Comparison of ENCODE assay signal across 16 cellular contexts in genomic region chr15:78306176-78306774, GRCh38. TPM values are rescaled to one million over a fixed set of nuclear protein-coding genes. Genes with fewer than 3 reads are reported as not detected.
DNase-seq lines count a peak whose midpoint lies in the region; ATAC-seq, FAIRE-seq and TF ChIP-seq lines count a peak whose summit lies in the region.
"Had no signal": no experiment of that assay in that cellular context is flagged by ENCODE, and none has a peak within 500 bp of the region (broad histone marks: within the 10 kb centered on the region; RNA-seq: fewer than 3 reads in every experiment).

No MANE protein-coding gene starts in this region.

- 0 out of 2 replicates have a peak overlapping the region, but pooled peaks have one; percentile 5 for H3K23ac ChIP-seq in IMR-90 (ENCODE audit: low read depth, low read length)

- WGBS in IMR-90 (ENCODE audit: extremely low coverage in 2 of 2, insufficient read length in 1 of 2), 2 experiments = 82% methylated on average over 3 of the region's 3 CpGs; no CpG with 5 or more reads in 1 of the 2 experiments
- 4% methylated on average over 3 of the region's 3 CpGs for WGBS in K562 (ENCODE audit: insufficient coverage, low coverage, missing lambda C conversion rate)

- H3K27me3 ChIP-seq in AG04450 (ENCODE audit: control insufficient read depth, insufficient read depth, low read length) = peaks cover 3% of the 10 kb centered on the region
- H3K27me3 ChIP-seq in IMR-90 (ENCODE audit: control insufficient read depth, insufficient read depth, low read length) = peaks cover 2% of the 10 kb centered on the region; the same call in 1 of the 2 replicates
- H3K27me3 ChIP-seq in K562 (ENCODE audit: control insufficient read depth in 2 of 2, insufficient read depth in 2 of 2, low read length in 2 of 2) = no peaks in the 10 kb centered on the region
- peaks cover 59% of the 10 kb centered on the region for H3K27me3 ChIP-seq in left ventricle myocardium inferior (ENCODE audit: low read depth)
- H3K27me3 ChIP-seq: foreskin keratinocyte had no signal

- peak; percentile 27 for DNase-seq in AG04450 (ENCODE audit: low read depth, low spot score)
- peak; percentile 76 for DNase-seq in IMR-90
- peak; percentile 68 to 86 (median 72) for DNase-seq in K562 (ENCODE audit: extremely low read depth in 1 of 4, low spot score in 3 of 4)
- peak; percentile 51 for DNase-seq in kidney glomerular epithelial cell (lab: John Stamatoyannopoulos, UW)
- DNase-seq in type B pancreatic cell (ENCODE audit: extremely low spot score, unreplicated experiment) = no peak
- DNase-seq in left ventricle myocardium inferior = no peak
- DNase-seq: activated CD4-positive, alpha-beta T cell treated with anti-CD3 and anti-CD28 coated beads, Interleukin-2, amount 10 ng/mL, durations not matched to agents 7 days and 5 days; central memory CD4-positive, alpha-beta T cell; Kasumi-1; NCI-H2081 treated with DMSO at 0.1 percent for 48 hours; T-helper 17 cell had no signal

- H3K9ac ChIP-seq in IMR-90 (ENCODE audit: low read depth, low read length) (peak overlapping the region; percentile 20), K562 (ENCODE audit: insufficient read depth in 1 of 2, low read depth in 2 of 2, low read length in 2 of 2) (peak overlapping the region; percentile 55 to 87)

- peak overlapping the region; percentile 6; the same call in 1 of the 3 replicates for H2BK15ac ChIP-seq in IMR-90 (ENCODE audit: low read depth, low read length)

- H3K4ac ChIP-seq in IMR-90 (ENCODE audit: low read depth, low read length) = peak overlapping the region; percentile 30; the same call in 1 of the 2 replicates

- H3K79me2 ChIP-seq in K562 (ENCODE audit: control insufficient read depth, insufficient read depth, low read length) = no peaks in the 10 kb centered on the region; the same call in 1 of the 3 replicates

- H3K56ac ChIP-seq in IMR-90 (ENCODE audit: extremely low read depth, insufficient read depth, low read length) = no peak overlapping the region

- peak overlapping the region; percentile 5; the same call in 1 of the 2 replicates for H2BK20ac ChIP-seq in IMR-90 (ENCODE audit: low read depth, low read length)

- H3K18ac ChIP-seq in IMR-90 (ENCODE audit: low read depth, low read length) = peak overlapping the region; percentile 51; the same call in 1 of the 2 replicates

- H3K4me1 Mint-ChIP-seq in type B pancreatic cell (ENCODE audit: unreplicated experiment) = peaks cover 17% of the 10 kb centered on the region
- H3K4me1 Mint-ChIP-seq: T-helper 17 cell had no signal

- intact Hi-C loops in IMR-90 (cut with micrococcal nuclease) = no loop called here
- intact Hi-C loops in K562 (cut with micrococcal nuclease) = loop anchor here (5.0 kb wide), 1 partner anchor 311 kb away; no protein-coding TSS in a partner anchor
- intact Hi-C loops in left ventricle myocardium inferior (cut with micrococcal nuclease) = loop anchor here (5.0 kb wide), 1 partner anchor 116 kb away; no protein-coding TSS in a partner anchor

- H2AFZ ChIP-seq in IMR-90 (replicated peaks; ENCODE audit: low read length, poor library complexity) (peak overlapping the region; percentile 80), K562 (ENCODE audit: low read depth, low read length) (peak overlapping the region; percentile 75)

- peak overlapping the region; percentile 85 for H4K91ac ChIP-seq in IMR-90 (ENCODE audit: insufficient read depth, low read depth, low read length)

- TF ChIP-seq RAD21 in IMR-90 (IDR thresholded peaks at IDR 0.05; ENCODE audit: low read length) (no peak), K562 (CRISPR knock-in tag; conservative IDR thresholded peaks at IDR 0.05 in 1 of 2, IDR thresholded peaks at IDR 0.05 in 1 of 2) (no peak)

- TF ChIP-seq CTCF in AG04450 (IDR thresholded peaks at IDR 0.05; ENCODE audit: low read depth, low read length) = no peak
- TF ChIP-seq CTCF in IMR-90 (conservative IDR thresholded peaks at IDR 0.05; ENCODE audit: low read depth, low read length) = no peak
- no peak for TF ChIP-seq CTCF in K562 (IDR thresholded peaks at IDR 0.05 in 2 of 3, conservative IDR thresholded peaks at IDR 0.05 in 1 of 3; ENCODE audit: insufficient read depth in 2 of 3, low read depth in 1 of 3, low read length in 3 of 3)
- no peak for TF ChIP-seq CTCF in type B pancreatic cell (conservative IDR thresholded peaks at IDR 0.05)
- no peak for TF ChIP-seq CTCF in left ventricle myocardium inferior (IDR thresholded peaks at IDR 0.05; ENCODE audit: borderline replicate concordance)

- dilution Hi-C loops in IMR-90 (cut with HindIII; ENCODE audit: low sequenced_read_pairs, unreplicated experiment) = no loop called here

- no peak overlapping the region for H3K4me3 Mint-ChIP-seq in type B pancreatic cell
- H3K4me3 Mint-ChIP-seq: activated CD4-positive, alpha-beta T cell treated with anti-CD3 and anti-CD28 coated beads, Interleukin-2, amount 10 ng/mL, durations not matched to agents 7 days and 5 days; T-helper 17 cell had no signal

- H4K20me1 ChIP-seq in IMR-90 (ENCODE audit: insufficient read depth, low read length) = no peaks in the 10 kb centered on the region
- no peaks in the 10 kb centered on the region for H4K20me1 ChIP-seq in K562 (replicated peaks; ENCODE audit: control insufficient read depth, insufficient read depth, low read length)

- peak; percentile 71 for TF ChIP-seq EP300 in K562 (IDR thresholded peaks at IDR 0.05; ENCODE audit: low read length)

- H3K4me1 ChIP-seq in IMR-90 (ENCODE audit: control insufficient read depth, insufficient read depth, low read length) (peaks cover 6% of the 10 kb centered on the region), K562 (replicated peaks in 1 of 2; ENCODE audit: control insufficient read depth in 2 of 2, insufficient read depth in 2 of 2, low read length in 2 of 2) (peaks cover 40 to 46% of the 10 kb centered on the region in 2 experiments), left ventricle myocardium inferior (no peaks in the 10 kb centered on the region)
- H3K4me1 ChIP-seq: foreskin keratinocyte had no signal

- peak overlapping the region; percentile 75 for H2AK9ac ChIP-seq in IMR-90 (replicated peaks; ENCODE audit: low read depth, low read length, poor library complexity)

- H2BK120ac ChIP-seq in IMR-90 (ENCODE audit: low read depth, low read length) = peak overlapping the region; percentile 83

- TF ChIP-seq POLR2A in IMR-90 (IDR thresholded peaks at IDR 0.05; ENCODE audit: low read depth, low read length) = no peak
- peak; percentile 58 for TF ChIP-seq POLR2A in K562 (conservative IDR thresholded peaks at IDR 0.05)

- peak overlapping the region; percentile 68 for H3K14ac ChIP-seq in IMR-90 (replicated peaks; ENCODE audit: low read depth, low read length)

- H3K79me1 ChIP-seq in IMR-90 (ENCODE audit: low read depth in 1 of 2, low read length in 2 of 2) = no peaks in the 10 kb centered on the region

- H2BK5ac ChIP-seq in IMR-90 (ENCODE audit: low read depth, low read length, poor library complexity, severe bottlenecking) = peak overlapping the region; percentile 61

- POLR2A ChIA-PET in AG04450 (lab: Yijun Ruan, JAX) (interaction anchor here (0.6 kb wide), 2 partner anchors 24 to 132 kb away, joined by 3 read pairs; partner anchors contain the start of gene IREB2), IMR-90 (lab: Charles Lee; ENCODE audit: unreplicated experiment) (no interaction called here), K562 (lab: Yijun Ruan, JAX) (interaction anchor here (0.6 to 1.9 kb wide), 5 partner anchors 12 to 1113 kb away, joined by 3 to 6 read pairs (median 3); partner anchors contain the start of gene PSMA4)

- no peaks in the 10 kb centered on the region for H3K36me3 Mint-ChIP-seq in type B pancreatic cell

- BruUV-seq in IMR-90 (replicated peaks; lab: Mats Ljungman, UMichigan) (no TSS peak), K562 (replicated peaks; lab: Mats Ljungman, UMichigan) (no TSS peak)

- CTCF ChIA-PET in AG04450 (lab: Charles Lee) (interaction anchor here (0.7 to 9.1 kb wide), 4 partner anchors 98 to 121 kb away, joined by 3 to 112 read pairs (median 32); no protein-coding TSS in a partner anchor), IMR-90 (lab: Yijun Ruan, JAX) (interaction anchor here (0.7 kb wide), 1 partner anchor 123 kb away, joined by 4 read pairs; no protein-coding TSS in a partner anchor), K562 (lab: Yijun Ruan, JAX; ENCODE audit: low intra/inter-chr PET ratio) (no interaction called here)

- H3K27ac ChIP-seq in AG04450 (ENCODE audit: low read depth, low read length) (peak overlapping the region; percentile 39), IMR-90 (ENCODE audit: insufficient read depth, low read length) (peak overlapping the region; percentile 39), K562 (ENCODE audit: extremely low read depth, low read depth, low read length) (peak overlapping the region; percentile 67), left ventricle myocardium inferior (replicated peaks) (no peak overlapping the region)
- H3K27ac ChIP-seq: foreskin keratinocyte had no signal

- H3K4me2 ChIP-seq in IMR-90 (ENCODE audit: low read depth, low read length) = peak overlapping the region; percentile 23; the same call in 1 of the 2 replicates
- H3K4me2 ChIP-seq in K562 (ENCODE audit: insufficient read depth, low read length) = peak overlapping the region; percentile 67

- peaks cover 7% of the 10 kb centered on the region; the same call in 1 of the 2 replicates for H3K9me3 ChIP-seq in AG04450 (ENCODE audit: control insufficient read depth, insufficient read depth, low read length)
- H3K9me3 ChIP-seq in IMR-90 (ENCODE audit: control insufficient read depth, insufficient read depth, low read length) = no peaks in the 10 kb centered on the region
- no peaks in the 10 kb centered on the region for H3K9me3 ChIP-seq in K562 (replicated peaks; ENCODE audit: control insufficient read depth, insufficient read depth, low read depth, low read length)
- no peaks in the 10 kb centered on the region for H3K9me3 ChIP-seq in left ventricle myocardium inferior (replicated peaks)

- peak; percentile 95 for FAIRE-seq in K562 (lab: Jason Lieb, UNC)

- H3K4me3 ChIP-seq in AG04450 (ENCODE audit: low read depth, low read length) (no peak overlapping the region), IMR-90 (ENCODE audit: insufficient read depth, low read depth, low read length) (no peak overlapping the region), K562 (no peak overlapping the region), left ventricle myocardium inferior (no peak overlapping the region)

- peak; percentile 85 for ATAC-seq in IMR-90 (ENCODE audit: low read depth)
- ATAC-seq in K562 = peak; percentile 10; the same call in 2 of the 3 replicates
- no peak for ATAC-seq in GM21786 (IDR thresholded peaks at IDR 0.05; ENCODE audit: unreplicated experiment)
- ATAC-seq in GM18517 (IDR thresholded peaks at IDR 0.05; ENCODE audit: unreplicated experiment) = no peak
- ATAC-seq: foreskin keratinocyte, T-helper 17 cell had no signal

- peak overlapping the region; percentile 75 for H4K5ac ChIP-seq in IMR-90 (ENCODE audit: low read depth, low read length)

- H2AK5ac ChIP-seq in IMR-90 (ENCODE audit: low read depth, low read length) = peak overlapping the region; percentile 60

- H3K27me3 Mint-ChIP-seq in type B pancreatic cell = peaks cover 6% of the 10 kb centered on the region

- H3K9me1 ChIP-seq in IMR-90 (ENCODE audit: insufficient read depth, low read length) = no peaks in the 10 kb centered on the region
- H3K9me1 ChIP-seq in K562 (ENCODE audit: control insufficient read depth, insufficient read depth, low read length) = no peaks in the 10 kb centered on the region

- in situ Hi-C loops in IMR-90 (cut with MboI; ENCODE audit: low sequenced_read_pairs) = no loop called here
- in situ Hi-C loops in K562 (cut with MboI) = no loop called here

- H3K36me3 ChIP-seq in IMR-90 (ENCODE audit: control insufficient read depth, insufficient read depth, low read length) (no peaks in the 10 kb centered on the region), K562 (ENCODE audit: control insufficient read depth, insufficient read depth, low read length) (no peaks in the 10 kb centered on the region), left ventricle myocardium inferior (no peaks in the 10 kb centered on the region)

- no peaks in the 10 kb centered on the region for H3K9me3 Mint-ChIP-seq in type B pancreatic cell
- H3K9me3 Mint-ChIP-seq: activated CD4-positive, alpha-beta T cell treated with anti-CD3 and anti-CD28 coated beads, Interleukin-2, amount 10 ng/mL, durations not matched to agents 7 days and 5 days; activated T-helper 2 cell treated with anti-CD3 and anti-CD28 coated beads, Interferon-gamma antibody, Interleukin-2, Interleukin-4, amounts not matched to agents 10 μg/mL and 5 μg/mL and 100 μg/mL, durations not matched to agents 14 hours and 24 hours and 36 hours had no signal

- no peak overlapping the region for H3K27ac Mint-ChIP-seq in type B pancreatic cell
- H3K27ac Mint-ChIP-seq: activated CD4-positive, alpha-beta T cell treated with anti-CD3 and anti-CD28 coated beads, Interleukin-2, amount 10 ng/mL, durations not matched to agents 7 days and 5 days; activated T-helper 2 cell treated with anti-CD3 and anti-CD28 coated beads, Interferon-gamma antibody, Interleukin-2, Interleukin-4, amounts not matched to agents 10 μg/mL and 5 μg/mL and 100 μg/mL, durations not matched to agents 14 hours and 24 hours and 36 hours; T-helper 17 cell had no signal

- peak overlapping the region; percentile 72 to 86 for H4K8ac ChIP-seq in IMR-90 (ENCODE audit: low read depth in 2 of 2, low read length in 2 of 2)

RNA-seq across cellular contexts. Expression of gene SKIC8, which starts 6.9 kb away (rescaled TPM):
- polyA plus RNA-seq in AG04450 (2011; rRNA removed) (78.1 and 92.0 TPM in 2 replicates), IMR-90 (2012; rRNA removed) (69.9 and 72.2 TPM in 2 replicates), K562 (2011; rRNA removed) (158 and 224 TPM in 2 replicates), K562 (2014; fragmentation: Illumina TruSeq; extraction: Trizol) (124 and 127 TPM in 2 replicates), K562 (2014; fragmentation: Nextera tagmentation; extraction: Ambion mirVana) (100 to 1,000 TPM; 352 to 389 TPM), K562 (2014; rRNA removed) (140 and 168 TPM in 2 replicates)
- 38.9 and 39.7 TPM in 2 replicates for polyA minus RNA-seq in AG04450 (2011; rRNA and poly(A)+ RNA removed)
- total RNA-seq in IMR-90 (2012; rRNA removed) (102 and 124 TPM in 2 replicates), K562 (2014; rRNA removed) (99.3 and 118 TPM in 2 replicates), K562 (2014; rRNA removed; fragmentation: Illumina TruSeq; extraction: Trizol) (139 and 146 TPM in 2 replicates), K562 (2015; rRNA removed; fragmentation: Illumina TruSeq; extraction: Trizol) (152 and 164 TPM in 2 replicates), K562 (2021) (79.5 and 87.3 TPM in 2 replicates), type B pancreatic cell (ENCODE audit: low replicate concordance) (43.6 and 54.4 TPM in 2 replicates), left ventricle myocardium inferior (24.6 TPM)
- polyA plus RNA-seq in IMR-90 (2012; cell fraction: cytosol; rRNA removed) = 36.8 and 57.4 TPM in 2 replicates
- polyA plus RNA-seq in IMR-90 (2012; cell fraction: nucleus; rRNA removed; ENCODE audit: low replicate concordance) = 19.0 and 72.0 TPM in 2 replicates
- 61.2 and 107 TPM in 2 replicates for total RNA-seq in K562 (2011; cell fraction: chromatin; rRNA removed; ENCODE audit: low replicate concordance)
- 40.1 and 43.9 TPM in 2 replicates for total RNA-seq in K562 (2011; cell fraction: nucleolus; rRNA removed)
- 76.0 and 92.8 TPM in 2 replicates for total RNA-seq in K562 (2011; cell fraction: nucleoplasm; rRNA removed)
- polyA plus RNA-seq in K562 (2011; cell fraction: cytosol; rRNA removed) = 108 and 162 TPM in 2 replicates
- polyA plus RNA-seq in K562 (2011; cell fraction: nucleus; rRNA removed) = 96.8 and 114 TPM in 2 replicates
- 60.8 and 135 TPM in 2 replicates for polyA plus RNA-seq in K562 (2012)
- 124 and 180 TPM in 2 replicates for polyA minus RNA-seq in K562 (2011; rRNA and poly(A)+ RNA removed)
- 51.6 and 80.3 TPM in 2 replicates for polyA minus RNA-seq in K562 (2011; cell fraction: cytosol; rRNA and poly(A)+ RNA removed)
- polyA minus RNA-seq in K562 (2011; cell fraction: nucleus; rRNA and poly(A)+ RNA removed) = 30.0 and 50.1 TPM in 2 replicates

RNA-seq across cellular contexts. Expression of gene CRABP1, which starts 33.9 kb away (rescaled TPM):
- not detected in 2 replicates for polyA plus RNA-seq in AG04450 (2011; rRNA removed)
- not detected in 2 replicates for polyA minus RNA-seq in AG04450 (2011; rRNA and poly(A)+ RNA removed)
- total RNA-seq in IMR-90 (2012; rRNA removed) = not detected in 2 replicates
- not detected in 2 replicates for polyA plus RNA-seq in IMR-90 (2012; rRNA removed)
- not detected in 2 replicates for polyA plus RNA-seq in IMR-90 (2012; cell fraction: cytosol; rRNA removed)
- polyA plus RNA-seq in IMR-90 (2012; cell fraction: nucleus; rRNA removed; ENCODE audit: low replicate concordance) = not detected in 2 replicates
- not detected in 2 replicates for total RNA-seq in K562 (2011; cell fraction: chromatin; rRNA removed; ENCODE audit: low replicate concordance)
- not detected in 2 replicates for total RNA-seq in K562 (2011; cell fraction: nucleolus; rRNA removed)
- not detected in 2 replicates for total RNA-seq in K562 (2011; cell fraction: nucleoplasm; rRNA removed)
- total RNA-seq in K562 (2014; rRNA removed) = not detected in 2 replicates
- not detected in 2 replicates for total RNA-seq in K562 (2014; rRNA removed; fragmentation: Illumina TruSeq; extraction: Trizol)
- not detected in 2 replicates for total RNA-seq in K562 (2015; rRNA removed; fragmentation: Illumina TruSeq; extraction: Trizol)
- 0.40 and 0.60 TPM in 2 replicates for total RNA-seq in K562 (2021)
- polyA plus RNA-seq in K562 (2011; rRNA removed) = not detected in 2 replicates
- polyA plus RNA-seq in K562 (2011; cell fraction: cytosol; rRNA removed) = not detected in 2 replicates
- not detected in 2 replicates for polyA plus RNA-seq in K562 (2011; cell fraction: nucleus; rRNA removed)
- not detected in 2 replicates for polyA plus RNA-seq in K562 (2012)
- polyA plus RNA-seq in K562 (2014; fragmentation: Illumina TruSeq; extraction: Trizol) = not detected in 2 replicates
- not detected for polyA plus RNA-seq in K562 (2014; fragmentation: Nextera tagmentation; extraction: Ambion mirVana)
- polyA plus RNA-seq in K562 (2014; rRNA removed) = not detected in 2 replicates
- polyA minus RNA-seq in K562 (2011; rRNA and poly(A)+ RNA removed) = not detected in 2 replicates
- not detected in 2 replicates for polyA minus RNA-seq in K562 (2011; cell fraction: cytosol; rRNA and poly(A)+ RNA removed)
- not detected in 2 replicates for polyA minus RNA-seq in K562 (2011; cell fraction: nucleus; rRNA and poly(A)+ RNA removed)
- 20.5 and 685 TPM in 2 replicates for total RNA-seq in type B pancreatic cell (ENCODE audit: low replicate concordance)
- total RNA-seq in left ventricle myocardium inferior = not detected
- total RNA-seq: activated CD4-positive, alpha-beta T cell treated with anti-CD3 and anti-CD28 coated beads, Interleukin-2, amount 10 ng/mL, durations not matched to agents 7 days and 5 days; foreskin keratinocyte; kidney epithelial cell; T-helper 17 cell had no signal
- polyA plus RNA-seq: foreskin keratinocyte had no signal

RNA-seq across cellular contexts. Expression of gene DNAJA4, which starts 41.9 kb away (rescaled TPM):
- polyA plus RNA-seq in AG04450 (2011; rRNA removed) (2.1 and 2.5 TPM in 2 replicates), IMR-90 (2012; rRNA removed) (0.27 and 0.32 TPM in 2 replicates), K562 (2011; rRNA removed) (0.05 and 0.15 TPM in 2 replicates), K562 (2014; fragmentation: Illumina TruSeq; extraction: Trizol) (not detected in 2 replicates), K562 (2014; fragmentation: Nextera tagmentation; extraction: Ambion mirVana) (1 to 10 TPM in 1 of 2 experiments, under 1 TPM in 1; 0.56 to 1.0 TPM), K562 (2014; rRNA removed) (0.09 TPM in 1 of 2 replicates, not detected in the other)
- 1.7 and 1.9 TPM in 2 replicates for polyA minus RNA-seq in AG04450 (2011; rRNA and poly(A)+ RNA removed)
- total RNA-seq in IMR-90 (2012; rRNA removed) (under 0.01 and 0.18 TPM in 2 replicates), K562 (2014; rRNA removed) (not detected in 2 replicates), K562 (2014; rRNA removed; fragmentation: Illumina TruSeq; extraction: Trizol) (0.11 TPM in 1 of 2 replicates, not detected in the other), K562 (2015; rRNA removed; fragmentation: Illumina TruSeq; extraction: Trizol) (0.08 TPM in 1 of 2 replicates, not detected in the other), K562 (2021) (0.16 and 0.25 TPM in 2 replicates), type B pancreatic cell (ENCODE audit: low replicate concordance) (0.10 and 15.0 TPM in 2 replicates), left ventricle myocardium inferior (115 TPM)
- polyA plus RNA-seq in IMR-90 (2012; cell fraction: cytosol; rRNA removed) = 0.01 and 0.09 TPM in 2 replicates
- polyA plus RNA-seq in IMR-90 (2012; cell fraction: nucleus; rRNA removed; ENCODE audit: low replicate concordance) = 0.37 and 1.4 TPM in 2 replicates
- 0.12 and 0.23 TPM in 2 replicates for total RNA-seq in K562 (2011; cell fraction: chromatin; rRNA removed; ENCODE audit: low replicate concordance)
- total RNA-seq in K562 (2011; cell fraction: nucleolus; rRNA removed) = 0.33 TPM in 1 of 2 replicates, not detected in the other
- total RNA-seq in K562 (2011; cell fraction: nucleoplasm; rRNA removed) = 0.15 TPM in 1 of 2 replicates, not detected in the other
- polyA plus RNA-seq in K562 (2011; cell fraction: cytosol; rRNA removed) = 0.03 TPM in 1 of 2 replicates, not detected in the other
- 0.28 and 0.50 TPM in 2 replicates for polyA plus RNA-seq in K562 (2011; cell fraction: nucleus; rRNA removed)
- polyA plus RNA-seq in K562 (2012) = 0.33 and 0.56 TPM in 2 replicates
- polyA minus RNA-seq in K562 (2011; rRNA and poly(A)+ RNA removed) = 0.21 TPM in 1 of 2 replicates, not detected in the other
- 1.1 and 3.1 TPM in 2 replicates for polyA minus RNA-seq in K562 (2011; cell fraction: cytosol; rRNA and poly(A)+ RNA removed)
- 0.11 and 0.40 TPM in 2 replicates for polyA minus RNA-seq in K562 (2011; cell fraction: nucleus; rRNA and poly(A)+ RNA removed)

Comparison
In these comparisons a context has a peak if more than half of its experiments do, and no peak if none do; other contexts are left out.
1. DNase-seq: peak in AG04450 (single experiment), IMR-90 (single experiment), K562 (4 of 4) and kidney glomerular epithelial cell (single experiment); none in type B pancreatic cell (single experiment) and left ventricle myocardium inferior (single experiment).
2. ATAC-seq: peak in IMR-90 (single experiment) and K562 (single experiment); none in GM21786 (single experiment) and GM18517 (single experiment).
3. RNA of gene CRABP1, which starts 33.9 kb away (total RNA-seq): 20.5 to 685 TPM in type B pancreatic cell; not detected in IMR-90, 0.40 to 0.60 TPM in K562 and not detected in left ventricle myocardium inferior (single experiment); every median in the first group is over 10 times any median in the second.